In the genomic region with DNA sequence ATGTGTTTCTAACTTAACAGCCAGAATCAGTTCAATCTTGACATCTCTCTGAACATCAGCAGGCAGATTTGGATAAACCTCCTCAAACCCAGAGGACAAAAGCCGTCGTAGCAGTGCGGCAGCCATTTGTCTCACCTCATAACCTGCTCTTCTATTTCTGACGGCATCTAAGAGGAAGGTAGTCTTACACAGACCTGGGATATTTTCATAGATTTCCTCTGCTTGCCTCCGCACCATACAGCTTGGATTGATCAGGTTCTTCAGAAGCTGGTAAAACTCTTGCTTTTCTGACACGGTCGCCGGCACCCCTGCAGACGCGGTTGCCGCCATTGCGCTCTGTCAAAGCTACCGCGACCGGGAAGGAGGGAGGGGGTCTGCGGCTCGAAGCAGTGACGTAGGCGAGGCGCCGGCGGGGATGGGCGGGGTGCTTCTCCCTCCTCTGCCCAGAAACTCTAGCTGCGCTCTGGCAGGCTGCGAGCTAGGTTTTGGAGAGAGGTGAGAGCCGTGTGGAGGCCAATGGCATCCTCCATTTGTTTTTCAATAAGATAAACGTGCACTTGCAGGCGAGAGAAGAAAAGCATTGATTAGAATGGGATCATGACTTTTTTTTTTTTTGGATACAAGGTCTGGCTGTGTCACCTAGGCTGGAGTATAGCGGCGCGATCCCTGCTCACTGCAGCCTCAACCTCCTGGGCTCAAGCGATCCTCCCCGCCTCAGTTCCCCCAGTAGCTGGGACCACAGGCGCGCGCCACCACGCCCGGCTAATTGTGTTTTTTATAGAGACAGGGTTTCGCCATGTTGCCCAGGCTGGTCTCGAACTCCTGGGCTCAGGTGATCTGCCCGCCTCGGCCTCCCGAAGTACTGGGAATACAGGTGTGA, we compare ENCODE assay signal across 8 cellular contexts. TPM values are rescaled to one million over a fixed set of nuclear protein-coding genes. Genes with fewer than 3 reads are reported as not detected.
A peak's percentile ranks its signal among the peaks of the same experiment; 100 is the strongest.
DNase-seq lines count a peak whose midpoint lies in the region; ATAC-seq, FAIRE-seq and TF ChIP-seq lines count a peak whose summit lies in the region.

Gene RANBP6, minus strand, starts transcription at position 347 of the 880 bp plus-strand sequence. Its CDS starts 17 bp downstream, at position 330.

- DNase-seq in D721Med (ENCODE audit: insufficient read length, low spot score) (peak; percentile 49), OCI-LY7 (ENCODE audit: low spot score) (peak; percentile 87), activated T-cell treated with anti-CD3 and anti-CD28 coated beads for 4 hours (peak; percentile 84), epithelial cell of esophagus (ENCODE audit: low read depth) (peak; percentile 90)
- DNase-seq in stimulated activated CD8-positive, alpha-beta memory T cell treated with anti-CD3 and anti-CD28 coated beads, Interleukin-4, amount 100 ng/mL, for 1 hour (ENCODE audit: low read depth in 2 of 2, low spot score in 1 of 2), result peak; percentile 63 to 80

- H3K79me2 ChIP-seq in OCI-LY7 (ENCODE audit: insufficient read depth, low read depth, low read length), result peaks cover 49% of the 10 kb centered on the region

- FAIRE-seq in D721Med (lab: Jason Lieb, UNC), result no peak

- H2AFZ ChIP-seq in OCI-LY7 (ENCODE audit: low read length), result peak within 1 kb of the TSS; percentile 76

- peaks cover 8% of the 10 kb centered on the region for H3K4me1 ChIP-seq in HUES6 (ENCODE audit: control insufficient read depth, insufficient read depth, low read length)
- H3K4me1 ChIP-seq in OCI-LY7 (ENCODE audit: insufficient read depth, low read length, poor library complexity, severe bottlenecking), result peaks cover 33% of the 10 kb centered on the region
- H3K4me1 ChIP-seq in mononuclear cell (ENCODE audit: insufficient read depth, low read length), result peaks cover 21% of the 10 kb centered on the region

- H3K9ac ChIP-seq in HUES6 (ENCODE audit: low read length), result peak within 1 kb of the TSS; percentile 90

- TSS peak; percentile 95 for BruUV-seq in OCI-LY7 (replicated peaks; lab: Mats Ljungman, UMichigan)

- H3K27me3 ChIP-seq in HUES6 (ENCODE audit: control insufficient read depth, insufficient read depth, low read length) (no peaks in the 10 kb centered on the region), mononuclear cell (ENCODE audit: insufficient read depth, low read length) (no peaks in the 10 kb centered on the region)

- no peak for TF ChIP-seq CTCF in D721Med (IDR thresholded peaks at IDR 0.05; ENCODE audit: insufficient read depth, missing control alignments)
- TF ChIP-seq CTCF in OCI-LY7 (conservative IDR thresholded peaks at IDR 0.05; ENCODE audit: low read length), result no peak
- no peak for TF ChIP-seq CTCF in epithelial cell of esophagus (IDR thresholded peaks at IDR 0.05; ENCODE audit: insufficient read depth, low read depth, low read length, missing control alignments)

- H3K36me3 ChIP-seq in HUES6 (ENCODE audit: control insufficient read depth, insufficient read depth, low read length) (peaks cover 23% of the 10 kb centered on the region), OCI-LY7 (ENCODE audit: insufficient read depth, low read length) (peaks cover 41% of the 10 kb centered on the region)

- CTCF ChIA-PET in OCI-LY7 (lab: Charles Lee; ENCODE audit: unreplicated experiment), result interaction anchor here (1.0 kb wide), 1 partner anchor 9 kb away, joined by 4 read pairs; no protein-coding TSS in a partner anchor

- intact Hi-C loops in OCI-LY7 (cut with micrococcal nuclease; ENCODE audit: unreplicated experiment), result loop anchor here (5.0 kb wide), 1 partner anchor 578 kb away; the partner anchor contains the start of gene PLGRKT

- H3K4me3 ChIP-seq in HUES6 (ENCODE audit: low read depth, low read length), result peak within 1 kb of the TSS; percentile 90
- peak within 1 kb of the TSS; percentile 96 for H3K4me3 ChIP-seq in OCI-LY7 (ENCODE audit: low read depth, low read length, poor library complexity, severe bottlenecking)
- peak within 1 kb of the TSS; percentile 92 for H3K4me3 ChIP-seq in epithelial cell of esophagus (ENCODE audit: low read length)
- H3K4me3 ChIP-seq in mononuclear cell (ENCODE audit: low read length), result peak within 1 kb of the TSS; percentile 71

- H3K27ac ChIP-seq in HUES6 (ENCODE audit: low read depth, low read length), result peak within 1 kb of the TSS; percentile 83; the same call in 1 of the 2 replicates
- peak within 1 kb of the TSS; percentile 38 for H3K27ac ChIP-seq in OCI-LY7 (ENCODE audit: low read depth, low read length, poor library complexity, severe bottlenecking)

- peak; percentile 97 for ATAC-seq in GM21447 (IDR thresholded peaks at IDR 0.05; ENCODE audit: unreplicated experiment)

- POLR2A ChIA-PET in OCI-LY7 (lab: Charles Lee), result interaction anchor here (0.7 to 2.9 kb wide), 12 partner anchors 8 to 126 kb away, joined by 3 to 13 read pairs (median 6); a partner anchor contains a TSS

- H4K20me1 ChIP-seq in OCI-LY7 (ENCODE audit: insufficient read depth, low read length), result 0 out of 2 replicates have a peak, but pooled peaks cover 5% of the 10 kb centered on the region

- peak within 1 kb of the TSS; percentile 91 for H3K4me2 ChIP-seq in OCI-LY7 (ENCODE audit: low read length)

- H3K9me2 ChIP-seq in OCI-LY7 (ENCODE audit: insufficient read depth, low read length), result no peaks in the 10 kb centered on the region

- no peaks in the 10 kb centered on the region for H3K9me3 ChIP-seq in HUES6 (ENCODE audit: control insufficient read depth, insufficient read depth, low read depth, low read length)
- no peaks in the 10 kb centered on the region for H3K9me3 ChIP-seq in OCI-LY7 (ENCODE audit: low read length)
- H3K9me3 ChIP-seq in mononuclear cell (ENCODE audit: low read depth, low read length), result no peaks in the 10 kb centered on the region

RNA-seq across cellular contexts. Expression of gene RANBP6, which starts in this region (rescaled TPM):
- total RNA-seq in OCI-LY7 (2014; rRNA removed; shearing (Covaris generic)), result 23.9 and 28.4 TPM in 2 replicates
- total RNA-seq in OCI-LY7 (2022) (23.1 and 24.1 TPM in 2 replicates), mononuclear cell (64.3 TPM)

Comparison
In these comparisons a context has a peak if more than half of its experiments do, and no peak if none do; other contexts are left out.
1. Peak in every context shown above with its lines: DNase-seq, ATAC-seq, H3K4me3 ChIP-seq and H3K27ac ChIP-seq.